In the genomic region with DNA sequence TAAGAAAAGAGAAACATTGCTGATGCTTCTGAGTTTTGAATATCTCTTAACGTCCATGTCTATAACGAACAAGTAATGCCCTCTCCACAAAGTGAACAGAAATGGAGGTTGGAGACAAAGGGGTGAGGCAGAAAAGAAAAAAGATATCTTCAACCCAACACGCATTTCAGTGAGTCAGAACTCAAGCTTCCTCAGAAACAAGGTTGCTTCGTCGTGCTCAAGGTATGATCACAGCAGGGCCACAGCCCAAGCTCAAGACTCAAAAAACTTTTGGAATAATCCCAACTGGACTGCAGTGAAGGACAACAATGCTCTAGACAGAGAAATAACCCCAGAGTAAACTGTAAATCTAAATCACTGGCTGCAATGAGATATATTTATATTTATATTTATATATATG, we compare ENCODE assay signal across 30 cellular contexts. TPM values are rescaled to one million over a fixed set of nuclear protein-coding genes. Genes with fewer than 3 reads are reported as not detected.
DNase-seq lines count a peak whose midpoint lies in the region; ATAC-seq lines count a peak whose summit lies in the region.
"Had no signal": no experiment of that assay in that cellular context is flagged by ENCODE, and none has a peak within 500 bp of the region (broad histone marks: within the 10 kb centered on the region; RNA-seq: fewer than 3 reads in every experiment).

No MANE protein-coding gene starts in this region.

- peaks cover 0 to 3% (median 0%) of the 10 kb centered on the region in 3 donors for H3K9me3 Mint-ChIP-seq in T-cell
- H3K9me3 Mint-ChIP-seq: activated T-cell treated with anti-CD3 and anti-CD28 coated beads, Interleukin-2, amount 50 U/mL, for 4 hours; endodermal cell; naive thymus-derived CD8-positive, alpha-beta T cell had no signal

- no peak overlapping the region for H2BK12ac ChIP-seq in trophoblast cell (ENCODE audit: low read length)

- ATAC-seq in T-cell (replicated peaks in 1 of 4) (no peak), HG02973 (IDR thresholded peaks at IDR 0.05; ENCODE audit: unreplicated experiment) (no peak)
- ATAC-seq: activated T-cell treated with anti-CD3 and anti-CD28 coated beads, Interleukin-2, amount 50 U/mL, for 4 hours; heart left ventricle; left lobe of liver; naive thymus-derived CD8-positive, alpha-beta T cell; Panc1; T-helper 17 cell had no signal

- no peaks in the 10 kb centered on the region for H3K36me3 Mint-ChIP-seq in T-cell
- H3K36me3 Mint-ChIP-seq: naive thymus-derived CD8-positive, alpha-beta T cell had no signal

- H3K27ac ChIP-seq in GM23248 = peak overlapping the region; percentile 76
- H3K27ac ChIP-seq in trophoblast cell (ENCODE audit: low read depth, low read length) = no peak overlapping the region
- H3K27ac ChIP-seq: adrenal gland, coronary artery, heart left ventricle, thoracic aorta, vagina had no signal

- CTCF ChIA-PET in T-cell (lab: Charles Lee) = interaction anchor here in 1 of 2 donors (0.5 kb wide), 1 partner anchor 548 kb away, joined by 3 read pairs; no protein-coding TSS in a partner anchor

- peak overlapping the region; percentile 61; the same call in 1 of the 2 replicates for H3K9ac ChIP-seq in GM23248
- H3K9ac ChIP-seq in trophoblast cell (ENCODE audit: low read length) = no peak overlapping the region

- no peak overlapping the region for H2BK120ac ChIP-seq in trophoblast cell (ENCODE audit: insufficient read depth, low read length, poor library complexity)

- no peak overlapping the region for H2BK5ac ChIP-seq in trophoblast cell (ENCODE audit: low read depth, low read length, poor library complexity)

- H3K23ac ChIP-seq in trophoblast cell (ENCODE audit: low read length) = no peak overlapping the region

- no peak overlapping the region for H3K18ac ChIP-seq in trophoblast cell (ENCODE audit: low read length)

- H3K4me2 ChIP-seq in GM23248 (ENCODE audit: unreplicated experiment) (peak overlapping the region; percentile 51), trophoblast cell (ENCODE audit: low read length) (no peak overlapping the region)

- H4K12ac ChIP-seq in trophoblast cell (ENCODE audit: low read depth, low read length) = no peak overlapping the region

- H3K27me3 Mint-ChIP-seq in T-cell = peaks cover 5 to 9% of the 10 kb centered on the region in 2 donors

- H4K8ac ChIP-seq in trophoblast cell (ENCODE audit: low read depth, low read length) = no peak overlapping the region

- no peak overlapping the region for H3K27ac Mint-ChIP-seq in T-cell
- H3K27ac Mint-ChIP-seq: endodermal cell; naive thymus-derived CD8-positive, alpha-beta T cell; T-helper 17 cell had no signal

- DNase-seq in GM23248 (peak; percentile 82), RPMI7951 (ENCODE audit: low read depth) (peak; percentile 79), ecto neural progenitor cell (ENCODE audit: low spot score) (peak; percentile 10), trophoblast cell (peak; percentile 39 to 77), T-cell (no peak), mucosa of gallbladder (ENCODE audit: low spot score) (no peak), NCI-H1436 treated with DMSO at 0.1 percent for 48 hours (lab: John Stamatoyannopoulos, UW) (no peak)
- DNase-seq: activated CD4-positive, alpha-beta T cell treated with anti-CD3 and anti-CD28 coated beads for 4 hours; activated naive CD4-positive, alpha-beta T cell; activated T-cell treated with anti-CD3 and anti-CD28 coated beads, Interleukin-2, amount 50 U/mL, for 4 hours; adrenal gland; DMS 273 treated with DMSO at 0.1 percent for 48 hours; endodermal cell; heart left ventricle; KG1; MV-4-11; naive thymus-derived CD8-positive, alpha-beta T cell; NCI-H524; retina; SJCRH30; stimulated activated CD4-positive, alpha-beta T cell treated with anti-CD3 and anti-CD28 coated beads, Interleukin-12 subunit alpha, Interleukin-12 subunit beta, amount 100 ng/mL, for 4 hours; stimulated activated CD4-positive, alpha-beta T cell treated with anti-CD3 and anti-CD28 coated beads, Interleukin-4, amount 100 ng/mL, for 24 hours; stimulated activated naive CD4-positive, alpha-beta T cell; T-helper 17 cell had no signal

- H4K20me1 ChIP-seq in GM23248 (ENCODE audit: insufficient read depth) = no peaks in the 10 kb centered on the region

- no peaks in the 10 kb centered on the region for H3K79me1 ChIP-seq in trophoblast cell (ENCODE audit: low read length)

- no peak overlapping the region for H3K4me3 ChIP-seq in GM23248
- no peak overlapping the region for H3K4me3 ChIP-seq in trophoblast cell (ENCODE audit: low read depth, low read length)
- H3K4me3 ChIP-seq: adrenal gland, coronary artery, heart left ventricle, SJCRH30, thoracic aorta, vagina had no signal

- no peak overlapping the region for H4K91ac ChIP-seq in trophoblast cell (ENCODE audit: low read depth, low read length)

- H3K4ac ChIP-seq in trophoblast cell (ENCODE audit: low read depth, low read length) = no peak overlapping the region

- H3K27me3 ChIP-seq in GM23248 (replicated peaks; ENCODE audit: insufficient read depth) (no peaks in the 10 kb centered on the region), trophoblast cell (ENCODE audit: insufficient read depth, low read length) (no peaks in the 10 kb centered on the region)
- H3K27me3 ChIP-seq: SJCRH30, vagina had no signal

- POLR2A ChIA-PET in T-cell (lab: Charles Lee) = no interaction called here

- H2AFZ ChIP-seq in GM23248 (no peak overlapping the region), trophoblast cell (ENCODE audit: insufficient read depth, low read length, poor library complexity) (no peak overlapping the region)

- H3K4me1 ChIP-seq in GM23248 (ENCODE audit: insufficient read depth) (peaks cover 38% of the 10 kb centered on the region), trophoblast cell (ENCODE audit: control insufficient read depth in 1 of 2, insufficient read depth in 2 of 2, low read length in 2 of 2) (no peaks in the 10 kb centered on the region)
- H3K4me1 ChIP-seq: adrenal gland, vagina had no signal

- no peaks in the 10 kb centered on the region for H3K9me2 ChIP-seq in GM23248 (ENCODE audit: insufficient read depth)

- H3K4me1 Mint-ChIP-seq in T-cell = no peaks in the 10 kb centered on the region
- H3K4me1 Mint-ChIP-seq: T-helper 17 cell had no signal

- peaks cover 67% of the 10 kb centered on the region for H3F3A ChIP-seq in GM23248 (ENCODE audit: insufficient read depth)

- H3K79me2 ChIP-seq in GM23248 (ENCODE audit: insufficient read depth) = peaks cover 47% of the 10 kb centered on the region
- H3K79me2 ChIP-seq in trophoblast cell (ENCODE audit: control insufficient read depth, insufficient read depth, low read length, poor library complexity) = no peaks in the 10 kb centered on the region

- WGBS in GM23248 (ENCODE audit: low coverage in 1 of 2, low lambda C conversion rate in 2 of 2, missing lambda C conversion rate in 2 of 2), 2 experiments = 33 to 38% methylated on average over 5 of the region's 5 CpGs
- no CpG with 5 or more reads among the region's 5 CpGs for WGBS in trophoblast cell (ENCODE audit: extremely low coverage, insufficient coverage, insufficient read length)

- H3K9me3 ChIP-seq in GM23248 (ENCODE audit: low read depth) (no peaks in the 10 kb centered on the region), trophoblast cell (ENCODE audit: insufficient read depth, low read depth, low read length) (peaks cover 3% of the 10 kb centered on the region)
- H3K9me3 ChIP-seq: adrenal gland, heart left ventricle, SJCRH30, thoracic aorta, vagina had no signal

- no peak overlapping the region for H2AK5ac ChIP-seq in trophoblast cell (ENCODE audit: low read length)

- no peak overlapping the region for H3K4me3 Mint-ChIP-seq in T-cell
- H3K4me3 Mint-ChIP-seq: activated T-cell treated with anti-CD3 and anti-CD28 coated beads, Interleukin-2, amount 50 U/mL, for 4 hours; endodermal cell; naive thymus-derived CD8-positive, alpha-beta T cell; T-helper 17 cell had no signal

- H3K36me3 ChIP-seq in GM23248 (ENCODE audit: low read depth) (peaks cover 47% of the 10 kb centered on the region), trophoblast cell (ENCODE audit: control insufficient read depth in 1 of 2, insufficient read depth in 2 of 2, low read length in 2 of 2) (peaks cover 17 to 25% of the 10 kb centered on the region in 2 experiments)
- H3K36me3 ChIP-seq: adrenal gland, heart left ventricle, thoracic aorta had no signal

- in situ Hi-C loops in GM23248 (cut with MboI) = no loop called here

- no peak overlapping the region for H3K14ac ChIP-seq in trophoblast cell (ENCODE audit: low read length)

RNA-seq across cellular contexts. Expression of a gene that starts 18.9 kb away (rescaled TPM):
- 281 and 298 TPM in 2 replicates for total RNA-seq in GM23248 (2014; rRNA removed; shearing (Covaris generic))
- 74.0 and 76.1 TPM in 2 replicates for polyA plus RNA-seq in GM23248 (2016; fragmentation: Nextera tagmentation; extraction: Ambion mirVana)
- 193 and 213 TPM in 2 replicates for total RNA-seq in RPMI7951 (2014; rRNA removed; shearing (Covaris generic))
- polyA plus RNA-seq in trophoblast cell (2013) = 23.1 and 23.3 TPM in 2 replicates
- total RNA-seq in T-cell (under 1 TPM in 3 of 5 donors, not detected in 2; 0.09 to 0.16 (median 0.13) TPM), mucosa of gallbladder (13.7 TPM)
- total RNA-seq: naive thymus-derived CD8-positive, alpha-beta T cell; T-helper 17 cell had no signal
- polyA plus RNA-seq: naive thymus-derived CD8-positive, alpha-beta T cell had no signal

Comparison
In these comparisons a context has a peak if more than half of its experiments do, and no peak if none do; other contexts are left out.
1. DNase-seq: peak in GM23248 (single experiment), RPMI7951 (single experiment), ecto neural progenitor cell (single experiment) and trophoblast cell (2 of 2); none in T-cell (0 of 34), mucosa of gallbladder (single experiment) and NCI-H1436 treated with DMSO at 0.1 percent for 48 hours (single experiment).
2. RNA of a gene that starts 18.9 kb away (total RNA-seq): 281 to 298 TPM in GM23248 and 193 to 213 TPM in RPMI7951; 13.7 TPM in mucosa of gallbladder (single experiment) and 0.09 to 0.16 TPM in T-cell; every median in the first group is over 10 times any median in the second.